8 cellular contexts compared by ENCODE assay signal in genomic region chr16:49850558-49851467, GRCh38.
"Had no signal": no experiment of that assay in that cellular context is flagged by ENCODE, and none has a peak within 500 bp of the region (broad histone marks: within the 10 kb centered on the region; RNA-seq: fewer than 3 reads in every experiment).

No MANE protein-coding gene starts in this region.

- H3K4me3 ChIP-seq: heart right ventricle, smooth muscle cell, thyroid gland had no signal

- DNase-seq: activated CD4-positive, alpha-beta T cell treated with anti-CD3 and anti-CD28 coated beads, Interleukin-2, amount 50 U/mL, for 4 hours; activated gamma-delta T cell; activated T-cell treated with anti-CD3 and anti-CD28 coated beads, Interleukin-2, amount 50 U/mL, for 24 hours; foreskin melanocyte; heart right ventricle; nucleus accumbens; thyroid gland had no signal

- H3K9me3 ChIP-seq: heart right ventricle, thyroid gland had no signal

- H3K27me3 ChIP-seq: thyroid gland had no signal

- H3K27ac ChIP-seq: thyroid gland had no signal

- H3K4me2 ChIP-seq: smooth muscle cell had no signal

- H3K36me3 ChIP-seq: thyroid gland had no signal
